In the genomic region with DNA sequence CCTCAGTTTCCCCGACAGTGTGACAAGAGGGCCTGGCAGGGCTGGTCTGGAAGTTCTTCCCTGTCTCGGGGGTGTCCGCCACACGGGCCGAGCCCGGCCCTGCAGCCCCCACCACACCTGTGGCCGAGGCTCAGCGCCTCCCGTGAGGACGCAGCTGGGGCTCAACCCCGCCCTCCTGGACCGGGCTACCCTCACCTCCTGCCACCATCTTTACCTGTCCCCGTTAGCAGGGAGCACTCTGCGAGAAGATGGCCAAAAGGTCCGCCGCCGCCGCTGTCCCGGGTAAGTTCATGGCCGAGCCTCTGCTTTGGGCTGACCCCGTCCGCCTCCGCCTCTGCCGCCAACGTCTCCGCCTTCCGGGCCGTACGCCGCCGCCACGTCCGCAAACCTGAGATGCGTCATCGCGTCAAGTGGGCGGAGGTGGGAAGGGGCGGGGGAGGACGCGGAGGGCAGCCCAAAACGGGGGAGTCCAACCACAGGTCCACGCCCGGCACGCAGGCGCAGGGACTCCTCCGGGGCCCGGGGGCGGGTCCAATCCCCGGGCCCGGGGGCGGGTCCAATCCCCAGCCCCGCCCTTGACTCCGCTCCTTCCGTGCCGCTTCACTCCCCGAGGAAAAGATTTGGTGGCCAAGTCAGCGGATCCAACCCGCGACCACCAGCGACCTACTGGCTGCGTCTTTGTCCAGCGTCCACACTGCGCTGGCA, we compare ENCODE assay signal across 8 cellular contexts. TPM values are rescaled to one million over a fixed set of nuclear protein-coding genes. Genes with fewer than 3 reads are reported as not detected.
A peak's percentile ranks its signal among the peaks of the same experiment; 100 is the strongest.
DNase-seq lines count a peak whose midpoint lies in the region; ATAC-seq and TF ChIP-seq lines count a peak whose summit lies in the region.

TSS of gene LYSMD3 (minus strand) at position 351 of the 705 bp plus-strand sequence. CDS start 4,295 bp downstream, outside the sequence.

- DNase-seq in DMS153 treated with DMSO at 0.1 percent for 48 hours (lab: John Stamatoyannopoulos, UW; ENCODE audit: unreplicated experiment) (peak; percentile 73), Panc1 (ENCODE audit: low read depth, low spot score) (peak; percentile 80), esophagus muscularis mucosa (ENCODE audit: extremely low spot score) (peak; percentile 99), myocyte (ENCODE audit: low read depth) (peak; percentile 97)
- peak; percentile 88 for DNase-seq in Jurkat, Clone E6-1 (ENCODE audit: low read depth, low spot score)
- DNase-seq in activated T-cell treated with anti-CD3 and anti-CD28 coated beads, Interleukin-2, amount 50 U/mL, for 48 hours = peak; percentile 95
- peak; percentile 92 to 95 for DNase-seq in stimulated activated CD8-positive, alpha-beta memory T cell treated with anti-CD3 and anti-CD28 coated beads, Interleukin-7, amount 100 ng/mL, for 48 hours (ENCODE audit: extremely low read depth in 1 of 2, low read depth in 1 of 2)

- H3K27ac ChIP-seq in Panc1 (ENCODE audit: low read length) = peak within 1 kb of the TSS; percentile 92
- peak within 1 kb of the TSS; percentile 87 to 94 (median 92) for H3K27ac ChIP-seq in esophagus muscularis mucosa (replicated peaks in 1 of 4)

- H3K4me1 ChIP-seq in Panc1 (ENCODE audit: control insufficient read depth, insufficient read depth, low read length) (peaks cover 14% of the 10 kb centered on the region), esophagus muscularis mucosa (peaks cover 11 to 45% (median 41%) of the 10 kb centered on the region in 4 donors)

- ATAC-seq in GM21619 (IDR thresholded peaks at IDR 0.05; ENCODE audit: unreplicated experiment) = peak; percentile 90
- peak; percentile 98 for ATAC-seq in Panc1

- in situ Hi-C loops in Panc1 (cut with HindIII; ENCODE audit: low pct_unique_long_range_greater_than_20kb, low sequenced_read_pairs) = no loop called here

- peak; percentile 84 for TF ChIP-seq POLR2A in esophagus muscularis mucosa (IDR thresholded peaks at IDR 0.05; ENCODE audit: low read depth)

- H3K27me3 ChIP-seq in Panc1 (ENCODE audit: control insufficient read depth, insufficient read depth, low read length) = peaks cover 21% of the 10 kb centered on the region
- peaks cover 0 to 15% (median 0%) of the 10 kb centered on the region in 4 donors for H3K27me3 ChIP-seq in esophagus muscularis mucosa

- H3K4me3 ChIP-seq in Jurkat, Clone E6-1 (ENCODE audit: low read length) = peak within 1 kb of the TSS; percentile 91
- peak within 1 kb of the TSS; percentile 98 to 99 for H3K4me3 ChIP-seq in Panc1 (ENCODE audit: low read depth in 2 of 2, low read length in 2 of 2)
- H3K4me3 ChIP-seq in esophagus muscularis mucosa = peak within 1 kb of the TSS; percentile 78 to 97 (median 86)

- TF ChIP-seq CTCF in Panc1 (IDR thresholded peaks at IDR 0.05) (no peak), esophagus muscularis mucosa (IDR thresholded peaks at IDR 0.05) (no peak)

- intact Hi-C loops in Panc1 (cut with micrococcal nuclease; ENCODE audit: unreplicated experiment) = no loop called here
- intact Hi-C loops in esophagus muscularis mucosa (cut with DNase I) = loop anchor here (2.0 kb wide), 1 partner anchor 119 kb away; no protein-coding TSS in a partner anchor

- CTCF ChIA-PET in Panc1 (lab: Charles Lee) = interaction anchor here (0.6 to 1.8 kb wide), 2 partner anchors 21 to 90 kb away, joined by 3 to 8 read pairs; no protein-coding TSS in a partner anchor

- POLR2A ChIA-PET in Panc1 (lab: Charles Lee) = interaction anchor here (0.6 kb wide), 1 partner anchor 1645 kb away, joined by 6 read pairs; no protein-coding TSS in a partner anchor

- H3K36me3 ChIP-seq in Panc1 (ENCODE audit: control insufficient read depth, insufficient read depth, low read length) (peaks cover 3% of the 10 kb centered on the region; the same call in 1 of the 2 replicates), esophagus muscularis mucosa (peaks cover 5 to 14% (median 6%) of the 10 kb centered on the region in 4 donors)

- no TSS peak for BruUV-seq in Panc1 (replicated peaks; lab: Mats Ljungman, UMichigan)

- TF ChIP-seq EP300 in esophagus muscularis mucosa (IDR thresholded peaks at IDR 0.05) = peak; percentile 44

- H3K9me3 ChIP-seq in Panc1 (ENCODE audit: control insufficient read depth, insufficient read depth, low read depth, low read length) (no peaks in the 10 kb centered on the region), esophagus muscularis mucosa (no peaks in the 10 kb centered on the region)

- 0% methylated on average over 3 of the region's 63 CpGs for WGBS in esophagus muscularis mucosa

RNA-seq across cellular contexts. Expression of gene LYSMD3, which starts in this region (rescaled TPM):
- polyA plus RNA-seq in Jurkat, Clone E6-1 (2012; ENCODE audit: insufficient read depth, insufficient read length) = 14.4 TPM
- total RNA-seq in Panc1 (2021; ENCODE audit: unreplicated experiment) (16.0 TPM), esophagus muscularis mucosa (10 to 100 TPM; 12.9 to 21.2 (median 16.3) TPM), myocyte (14.3 and 15.8 TPM in 2 replicates)
- polyA plus RNA-seq in Panc1 (2012; ENCODE audit: insufficient read length) = 10.9 TPM
- 7.0 TPM for polyA plus RNA-seq in myocyte (2012)

Comparison
In these comparisons a context has a peak if more than half of its experiments do, and no peak if none do; other contexts are left out.
1. Peak in every context shown above with its lines: DNase-seq, ATAC-seq, H3K4me3 ChIP-seq and H3K27ac ChIP-seq.